ENCODE assay signal across 8 cellular contexts in the genomic region with DNA sequence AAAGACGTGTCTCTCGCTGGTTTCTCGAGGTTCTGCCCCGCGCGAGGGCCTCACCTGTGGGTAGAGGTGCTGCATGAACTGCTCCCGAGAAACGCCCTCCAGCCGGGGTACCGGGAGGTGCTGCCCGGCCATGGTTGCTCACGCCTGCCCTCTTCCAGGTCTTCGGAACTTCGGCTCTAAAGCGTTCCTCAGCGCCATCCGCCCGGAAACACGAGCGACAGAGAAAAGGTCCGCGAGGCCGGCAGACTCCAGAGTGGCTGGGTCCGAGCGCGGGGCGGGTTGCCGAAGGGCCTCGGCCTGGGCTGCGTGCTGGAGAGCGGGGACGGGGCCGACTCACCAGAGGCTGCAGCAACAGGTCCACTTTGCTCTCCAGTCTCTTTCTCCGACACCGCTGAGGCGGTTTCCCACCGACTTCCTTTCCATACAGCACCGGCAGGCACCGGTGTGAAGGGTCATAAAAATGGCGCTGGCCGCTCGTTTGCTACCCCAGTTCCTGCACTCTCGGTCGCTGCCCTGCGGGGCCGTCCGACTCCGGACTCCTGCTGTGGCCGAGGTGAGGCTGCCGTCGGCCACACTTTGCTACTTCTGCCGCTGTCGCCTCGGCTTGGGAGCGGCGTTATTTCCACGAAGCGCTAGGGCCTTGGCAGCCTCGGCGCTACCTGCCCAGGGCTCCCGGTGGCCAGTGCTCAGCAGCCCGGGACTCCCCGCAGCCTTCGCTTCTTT. TPM values are rescaled to one million over a fixed set of nuclear protein-coding genes. Genes with fewer than 3 reads are reported as not detected.
A peak's percentile ranks its signal among the peaks of the same experiment; 100 is the strongest.
DNase-seq lines count a peak whose midpoint lies in the region; TF ChIP-seq lines count a peak whose summit lies in the region.

A gene with protein sequence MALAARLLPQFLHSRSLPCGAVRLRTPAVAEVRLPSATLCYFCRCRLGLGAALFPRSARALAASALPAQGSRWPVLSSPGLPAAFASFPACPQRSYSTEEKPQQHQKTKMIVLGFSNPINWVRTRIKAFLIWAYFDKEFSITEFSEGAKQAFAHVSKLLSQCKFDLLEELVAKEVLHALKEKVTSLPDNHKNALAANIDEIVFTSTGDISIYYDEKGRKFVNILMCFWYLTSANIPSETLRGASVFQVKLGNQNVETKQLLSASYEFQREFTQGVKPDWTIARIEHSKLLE (plus strand): TSS at position 244 of the 723 bp plus-strand sequence. CDS start 217 bp downstream, at position 461.
A gene with protein sequence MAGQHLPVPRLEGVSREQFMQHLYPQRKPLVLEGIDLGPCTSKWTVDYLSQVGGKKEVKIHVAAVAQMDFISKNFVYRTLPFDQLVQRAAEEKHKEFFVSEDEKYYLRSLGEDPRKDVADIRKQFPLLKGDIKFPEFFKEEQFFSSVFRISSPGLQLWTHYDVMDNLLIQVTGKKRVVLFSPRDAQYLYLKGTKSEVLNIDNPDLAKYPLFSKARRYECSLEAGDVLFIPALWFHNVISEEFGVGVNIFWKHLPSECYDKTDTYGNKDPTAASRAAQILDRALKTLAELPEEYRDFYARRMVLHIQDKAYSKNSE (minus strand): TSS at position 153 of the 723 bp plus-strand sequence. CDS start 21 bp downstream, at position 132.

- H3K4me3 ChIP-seq in GM06990 (replicated peaks; ENCODE audit: low read depth, low read length) (peak within 1 kb of the TSS; percentile 99), HFF-Myc (replicated peaks; ENCODE audit: low read depth, low read length) (peak within 1 kb of the TSS; percentile 84), suprapubic skin (peak within 1 kb of the TSS; percentile 85)

- H3K27me3 ChIP-seq in GM06990 (replicated peaks; ENCODE audit: control insufficient read depth, insufficient read depth, low read length) (no peaks in the 10 kb centered on the region), suprapubic skin (no peaks in the 10 kb centered on the region)

- H3K9me3 ChIP-seq in suprapubic skin, result no peaks in the 10 kb centered on the region

- intact Hi-C loops in activated naive CD4-positive, alpha-beta T cell treated with anti-CD3 and anti-CD28 coated beads for 36 hours (cut with micrococcal nuclease), result loop anchor here (1.0 to 5.0 kb wide), 3 partner anchors 44 to 856 kb away; a partner anchor contains a TSS

- peak; percentile 24 for TF ChIP-seq CTCF in GM06990 (IDR thresholded peaks at IDR 0.05; ENCODE audit: insufficient read depth, low read length, poor library complexity, severe bottlenecking)
- TF ChIP-seq CTCF in HFF-Myc (IDR thresholded peaks at IDR 0.05; ENCODE audit: low read depth, low read length, missing control alignments), result no peak
- TF ChIP-seq CTCF in suprapubic skin (IDR thresholded peaks at IDR 0.05), result peak in 1 of 2 donors; percentile 28

- H3K27me3 Mint-ChIP-seq in activated naive CD4-positive, alpha-beta T cell treated with anti-CD3 and anti-CD28 coated beads for 36 hours (ENCODE audit: low read depth), result no peaks in the 10 kb centered on the region

- TF ChIP-seq EP300 in suprapubic skin (IDR thresholded peaks at IDR 0.05), result no peak

- H3K27ac Mint-ChIP-seq in activated naive CD4-positive, alpha-beta T cell treated with anti-CD3 and anti-CD28 coated beads for 36 hours, result peak within 1 kb of the TSS; percentile 92

- no peaks in the 10 kb centered on the region for H3K9me3 Mint-ChIP-seq in activated naive CD4-positive, alpha-beta T cell treated with anti-CD3 and anti-CD28 coated beads for 36 hours

- H3K4me3 Mint-ChIP-seq in activated naive CD4-positive, alpha-beta T cell treated with anti-CD3 and anti-CD28 coated beads for 36 hours, result peak within 1 kb of the TSS; percentile 98

- H3K4me1 ChIP-seq in suprapubic skin, result peaks cover 35% of the 10 kb centered on the region

- TF ChIP-seq POLR2A in suprapubic skin (IDR thresholded peaks at IDR 0.05), result peak in 1 of 2 donors; percentile 34

- peaks cover 3% of the 10 kb centered on the region for H3K36me3 ChIP-seq in GM06990 (ENCODE audit: control insufficient read depth, insufficient read depth, low read length)
- peaks cover 16% of the 10 kb centered on the region for H3K36me3 ChIP-seq in suprapubic skin

- CTCF ChIA-PET in activated naive CD4-positive, alpha-beta T cell treated with anti-CD3 and anti-CD28 coated beads for 36 hours (lab: Charles Lee), result no interaction called here

- H3K27ac ChIP-seq in suprapubic skin, result peak within 1 kb of the TSS; percentile 95

- DNase-seq in GM06990 (ENCODE audit: extremely low read depth, insufficient read length), result peak; percentile 90
- no peak for DNase-seq in HFF-Myc (ENCODE audit: extremely low read depth, low read depth)
- peak; percentile 79 for DNase-seq in MV-4-11 (lab: John Stamatoyannopoulos, UW)
- peak; percentile 89 for DNase-seq in SK-N-DZ (ENCODE audit: low spot score)
- DNase-seq in activated naive CD4-positive, alpha-beta T cell treated with anti-CD3 and anti-CD28 coated beads for 36 hours, result peak; percentile 82
- DNase-seq in germinal center (ENCODE audit: low spot score), result peak; percentile 80
- peak; percentile 38 to 97 (median 87) for DNase-seq in nucleus accumbens (lab: John Stamatoyannopoulos, UW)
- peak; percentile 87 to 90 for DNase-seq in suprapubic skin (ENCODE audit: low spot score in 2 of 2)

- H3K4me1 Mint-ChIP-seq in activated naive CD4-positive, alpha-beta T cell treated with anti-CD3 and anti-CD28 coated beads for 36 hours (ENCODE audit: low read depth), result peaks cover 46% of the 10 kb centered on the region

- under 1% methylated on average over 39 of the region's 64 CpGs for WGBS in suprapubic skin

- H3K36me3 Mint-ChIP-seq in activated naive CD4-positive, alpha-beta T cell treated with anti-CD3 and anti-CD28 coated beads for 36 hours (ENCODE audit: low read depth), result peaks cover 11% of the 10 kb centered on the region

RNA-seq across cellular contexts. Expression of the first gene that starts in this region (rescaled TPM):
- 32.9 and 33.5 TPM in 2 replicates for polyA plus RNA-seq in SK-N-DZ (2014; cell fraction: cytosol; rRNA removed)
- polyA plus RNA-seq in SK-N-DZ (2014; cell fraction: nucleus; rRNA removed), result 17.1 and 29.3 TPM in 2 replicates
- 10 to 100 TPM; 28.6 to 30.0 TPM for total RNA-seq in activated naive CD4-positive, alpha-beta T cell treated with anti-CD3 and anti-CD28 coated beads for 36 hours
- total RNA-seq in suprapubic skin, result 10 to 100 TPM; 24.5 to 36.0 (median 25.5) TPM

RNA-seq across cellular contexts. Expression of the second gene that starts in this region (rescaled TPM):
- polyA plus RNA-seq in SK-N-DZ (2014; cell fraction: cytosol; rRNA removed), result 6.7 and 7.7 TPM in 2 replicates
- polyA plus RNA-seq in SK-N-DZ (2014; cell fraction: nucleus; rRNA removed), result 13.2 and 15.6 TPM in 2 replicates
- 1 to 10 TPM; 7.8 to 7.9 TPM for total RNA-seq in activated naive CD4-positive, alpha-beta T cell treated with anti-CD3 and anti-CD28 coated beads for 36 hours
- total RNA-seq in suprapubic skin, result 10 to 100 TPM in 1 of 4 donors, 1 to 10 TPM in 3; 3.9 to 18.0 (median 5.1) TPM
